ENCODE assay signal across 1 cellular context in the genomic region with DNA sequence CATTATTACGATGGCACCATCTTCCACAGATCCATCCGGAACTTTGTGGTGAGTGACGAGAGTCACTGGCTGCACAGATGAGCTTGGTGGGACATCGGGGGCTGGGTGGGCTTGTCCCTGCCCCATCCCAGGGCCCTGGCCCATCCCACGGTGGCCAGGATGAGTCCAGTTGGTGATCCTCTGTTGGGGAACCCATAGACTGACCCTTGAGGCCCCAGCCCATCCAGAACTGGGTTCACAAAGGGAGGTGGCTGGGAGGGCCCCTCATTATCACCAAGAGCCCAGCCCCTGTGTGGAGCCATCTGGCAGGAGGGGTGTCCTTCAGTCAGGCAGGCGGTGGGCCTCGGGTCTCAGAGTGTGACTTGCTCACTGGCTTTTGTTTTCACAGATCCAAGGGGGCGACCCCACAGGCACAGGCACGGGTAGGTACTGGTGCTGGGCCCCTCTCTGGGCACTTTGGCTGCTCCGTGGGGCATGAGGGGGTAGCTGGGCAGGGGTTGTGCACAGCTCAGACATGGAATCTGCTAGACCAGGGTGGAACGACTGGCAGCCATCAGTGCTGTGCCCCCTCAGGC.
TF ChIP-seq lines count a peak whose summit lies in the region.

No MANE protein-coding gene starts in this region.

TF ChIP-seq in HepG2, 621 proteins besides CTCF, POLR2A, EP300 and RAD21:
- TF ChIP-seq, protein P1, sequence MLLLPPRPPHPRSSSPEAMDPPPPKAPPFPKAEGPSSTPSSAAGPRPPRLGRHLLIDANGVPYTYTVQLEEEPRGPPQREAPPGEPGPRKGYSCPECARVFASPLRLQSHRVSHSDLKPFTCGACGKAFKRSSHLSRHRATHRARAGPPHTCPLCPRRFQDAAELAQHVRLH (CRISPR knock-in tag; IDR thresholded peaks at IDR 0.05; ENCODE audit: borderline replicate concordance, low read depth), result no peak
- peak; percentile 57 for TF ChIP-seq AGO2 (optimal IDR thresholded peaks at IDR 0.05; ENCODE audit: low read depth, low read length)
